Comparison of ENCODE assay signal across 8 cellular contexts in genomic region chr7:105691692-105692564, GRCh38.
DNase-seq lines count a peak whose midpoint lies in the region; ATAC-seq and FAIRE-seq lines count a peak whose summit lies in the region.

No MANE protein-coding gene starts in this region.

- DNase-seq in GM04503 (ENCODE audit: low read depth) (peak; percentile 37), RPMI7951 (ENCODE audit: low read depth) (peak; percentile 76), Right ventricle myocardium superior (peak; percentile 72), pulmonary artery endothelial cell (ENCODE audit: low read depth, low spot score) (peak; percentile 74), RCC 7860 (ENCODE audit: low spot score) (no peak)
- DNase-seq in activated naive CD4-positive, alpha-beta T cell treated with anti-CD3 and anti-CD28 coated beads, Interleukin-2, amount 50 U/mL, for 16 hours, result peak; percentile 44

- FAIRE-seq in RCC 7860 (lab: Jason Lieb, UNC), result no peak

- ATAC-seq in HG02981 (IDR thresholded peaks at IDR 0.05; ENCODE audit: unreplicated experiment) (peak; percentile 56), Right ventricle myocardium superior (ENCODE audit: poor library complexity) (peak; percentile 87), GM21737 (IDR thresholded peaks at IDR 0.05; ENCODE audit: unreplicated experiment) (no peak)

- intact Hi-C loops in Right ventricle myocardium superior (cut with DNase I), result no loop called here
